ENCODE assay signal across 21 cellular contexts in genomic region chr1:113096493-113096892, GRCh38. TPM values are rescaled to one million over a fixed set of nuclear protein-coding genes. Genes with fewer than 3 reads are reported as not detected.
DNase-seq lines count a peak whose midpoint lies in the region; ATAC-seq and TF ChIP-seq lines count a peak whose summit lies in the region.
"Had no signal": no experiment of that assay in that cellular context is flagged by ENCODE, and none has a peak within 500 bp of the region (broad histone marks: within the 10 kb centered on the region; RNA-seq: fewer than 3 reads in every experiment).

No MANE protein-coding gene starts in this region.

- H3K9me3 Mint-ChIP-seq in memory B cell = no peaks in the 10 kb centered on the region
- H3K9me3 Mint-ChIP-seq: HFFc6 had no signal

- peaks cover 17% of the 10 kb centered on the region for H3K36me3 Mint-ChIP-seq in memory B cell

- TF ChIP-seq CTCF in left ventricle myocardium inferior (IDR thresholded peaks at IDR 0.05; ENCODE audit: borderline replicate concordance) = no peak
- no peak for TF ChIP-seq CTCF in ovary (IDR thresholded peaks at IDR 0.05)

- CTCF ChIA-PET in HEK293T (lab: Yijun Ruan, JAX) = interaction anchor here (1.3 kb wide), 1 partner anchor 24 kb away, joined by 5 read pairs; the partner anchor contains the start of gene LRIG2

- H3K4me1 Mint-ChIP-seq in memory B cell = peaks cover 4% of the 10 kb centered on the region

- H3K36me3 ChIP-seq in left ventricle myocardium inferior (peaks cover 86% of the 10 kb centered on the region), ovary (no peaks in the 10 kb centered on the region)

- H3K27me3 Mint-ChIP-seq in memory B cell = no peaks in the 10 kb centered on the region

- peak overlapping the region; percentile 69 for H3K27ac ChIP-seq in left ventricle myocardium inferior (replicated peaks)
- H3K27ac ChIP-seq in cingulate gyrus (ENCODE audit: low read depth, low read length) = peak overlapping the region; percentile 78
- H3K27ac ChIP-seq in ovary = no peak overlapping the region
- H3K27ac ChIP-seq: Peyer's patch, SJSA1 had no signal

- ATAC-seq in left cardiac atrium = no peak
- no peak for ATAC-seq in memory B cell (ENCODE audit: low read depth)

- H3K27me3 ChIP-seq in left ventricle myocardium inferior (ENCODE audit: low read depth) = no peaks in the 10 kb centered on the region
- H3K27me3 ChIP-seq in ovary = no peaks in the 10 kb centered on the region
- H3K27me3 ChIP-seq: BE2C, Peyer's patch, SJSA1 had no signal

- WGBS in ovary, 3 donors = 92 to 98% (median 94%) methylated on average over 3 of the region's 3 CpGs

- no peaks in the 10 kb centered on the region for H3K9me3 ChIP-seq in left ventricle myocardium inferior (replicated peaks)
- H3K9me3 ChIP-seq in ovary = no peaks in the 10 kb centered on the region
- H3K9me3 ChIP-seq: BE2C, Peyer's patch, SJSA1 had no signal

- intact Hi-C loops in left ventricle myocardium inferior (cut with micrococcal nuclease) (no loop called here), left cardiac atrium (cut with DNase I) (loop anchor here in 1 of 2 donors (2.0 kb wide), 1 partner anchor 14 kb away; no protein-coding TSS in a partner anchor), ovary (cut with DNase I) (no loop called here)

- TF ChIP-seq POLR2A in ovary (IDR thresholded peaks at IDR 0.05) = no peak

- POLR2A ChIA-PET in HEK293T (lab: Yijun Ruan, JAX) = no interaction called here

- H3K27ac Mint-ChIP-seq in memory B cell = peak overlapping the region; percentile 53
- H3K27ac Mint-ChIP-seq: HFFc6 had no signal

- no peak overlapping the region for H3K4me3 ChIP-seq in left ventricle myocardium inferior
- no peak overlapping the region for H3K4me3 ChIP-seq in ovary
- H3K4me3 ChIP-seq: Peyer's patch, SJSA1 had no signal

- peaks cover 40% of the 10 kb centered on the region for H3K4me1 ChIP-seq in left ventricle myocardium inferior
- no peaks in the 10 kb centered on the region for H3K4me1 ChIP-seq in ovary (ENCODE audit: insufficient read depth)
- H3K4me1 ChIP-seq: Peyer's patch, SJSA1 had no signal

- no peak for TF ChIP-seq EP300 in ovary (IDR thresholded peaks at IDR 0.05)

- DNase-seq in left ventricle myocardium inferior (no peak), left cardiac atrium (no peak), memory B cell (ENCODE audit: low spot score in 2 of 2) (no peak), HEK293T (ENCODE audit: extremely low spot score) (no peak), SKM-1 (lab: John Stamatoyannopoulos, UW; ENCODE audit: unreplicated experiment) (no peak), ovary (no peak)
- DNase-seq: BE2C, EL, GF-D8, H7, HFFc6, Karpas-422, MV-4-11, NCI-H1105 treated with DMSO at 0.1 percent for 48 hours, NCI-H2029 treated with DMSO at 0.1 percent for 48 hours, NCI-H345, NCI-H524, NCI-H774, Peyer's patch had no signal

- no peak overlapping the region for H3K4me3 Mint-ChIP-seq in memory B cell
- H3K4me3 Mint-ChIP-seq: HFFc6 had no signal

TF ChIP-seq in HEK293T, 16 proteins besides CTCF, POLR2A, EP300 and RAD21:
- no peak for TF ChIP-seq NFRKB (IDR thresholded peaks at IDR 0.05)

RNA-seq across cellular contexts. Expression of gene LRIG2, which starts 23.5 kb away (rescaled TPM):
- total RNA-seq in left ventricle myocardium inferior = 6.3 TPM
- total RNA-seq in left cardiac atrium = 1 to 10 TPM; 8.7 to 9.9 TPM
- 10 to 100 TPM; 13.3 to 32.4 (median 20.1) TPM for total RNA-seq in ovary
- 10 to 100 TPM in 1 of 2 donors, 1 to 10 TPM in 1; 7.4 to 10.4 TPM for polyA plus RNA-seq in ovary

Comparison
In these comparisons a context has a peak if more than half of its experiments do, and no peak if none do; other contexts are left out.
1. H3K27ac ChIP-seq: peak in left ventricle myocardium inferior (single experiment) and cingulate gyrus (single experiment); none in ovary (0 of 2).